In genomic region chr12:16609140-16609539, GRCh38 we compare ENCODE assay signal across 1 cellular context.
TF ChIP-seq lines count a peak whose summit lies in the region.

No MANE protein-coding gene starts in this region.

TF ChIP-seq in A549, 52 proteins besides CTCF, POLR2A, EP300 and RAD21 (continued from another document):
- TF ChIP-seq HMGXB4 (CRISPR knock-in tag; IDR thresholded peaks at IDR 0.05; ENCODE audit: borderline replicate concordance) (no peak), ZNF302 (CRISPR knock-in tag; IDR thresholded peaks at IDR 0.05) (no peak), RFX5 (IDR thresholded peaks at IDR 0.05) (no peak), ELK1 (IDR thresholded peaks at IDR 0.05; ENCODE audit: low read depth, low read length) (no peak), BCL3 (IDR thresholded peaks at IDR 0.05) (no peak), GATA3 (IDR thresholded peaks at IDR 0.05; ENCODE audit: borderline replicate concordance) (no peak), KDM5A (IDR thresholded peaks at IDR 0.05) (no peak), FOSB (CRISPR knock-in tag; IDR thresholded peaks at IDR 0.05) (no peak), RNF2 (IDR thresholded peaks at IDR 0.05; ENCODE audit: borderline replicate concordance, low read depth) (no peak), HOXB13 (CRISPR knock-in tag; IDR thresholded peaks at IDR 0.05; ENCODE audit: low read depth) (no peak), ZFP36 (IDR thresholded peaks at IDR 0.05; ENCODE audit: borderline replicate concordance, partially characterized antibody) (no peak), ZC3H11A (IDR thresholded peaks at IDR 0.05) (no peak), SREBF2 (IDR thresholded peaks at IDR 0.05) (no peak)
TF ChIP-seq in A549: peak in this region for 0.
